In the genomic region with DNA sequence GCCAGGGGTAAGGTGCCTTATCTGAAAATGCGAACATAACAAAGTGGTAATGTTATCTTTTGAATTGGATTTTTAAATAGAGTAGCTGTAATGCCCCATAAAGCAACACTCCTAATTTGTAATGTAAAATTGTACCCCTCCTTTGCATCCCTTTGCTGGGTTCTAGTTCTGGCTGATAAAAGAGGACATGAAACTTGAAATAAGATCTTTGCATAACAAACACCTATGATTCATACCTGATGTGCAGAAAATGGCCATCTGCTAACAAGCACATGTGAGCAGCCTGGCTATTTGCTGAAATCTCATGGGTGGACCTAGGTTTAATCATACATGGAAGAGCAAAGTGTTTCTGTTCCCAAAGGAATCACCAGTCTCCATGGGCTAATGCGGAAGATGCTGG, we compare ENCODE assay signal across 8 cellular contexts.
DNase-seq lines count a peak whose midpoint lies in the region; ATAC-seq and TF ChIP-seq lines count a peak whose summit lies in the region.
"Had no signal": no experiment of that assay in that cellular context is flagged by ENCODE, and none has a peak within 500 bp of the region (broad histone marks: within the 10 kb centered on the region; RNA-seq: fewer than 3 reads in every experiment).

No MANE protein-coding gene starts in this region.

- no peak for TF ChIP-seq CTCF in nephron (IDR thresholded peaks at IDR 0.05; ENCODE audit: unreplicated experiment in 3 of 3)

- H3K4me1 Mint-ChIP-seq in nephron, result peaks cover 36% of the 10 kb centered on the region

- peaks cover 5% of the 10 kb centered on the region for H3K36me3 Mint-ChIP-seq in nephron (ENCODE audit: low read depth)

- peaks cover 7% of the 10 kb centered on the region for H3K9me3 Mint-ChIP-seq in nephron

- peaks cover 10% of the 10 kb centered on the region for H3K27me3 Mint-ChIP-seq in nephron (ENCODE audit: low read depth)

- peak overlapping the region; percentile 51 to 85 (median 69) for H3K27ac Mint-ChIP-seq in nephron

- ATAC-seq in GM19324 (IDR thresholded peaks at IDR 0.05; ENCODE audit: low FRiP score, unreplicated experiment) (peak; percentile 80), HG02571 (IDR thresholded peaks at IDR 0.05; ENCODE audit: unreplicated experiment) (peak; percentile 57), HG03460 (IDR thresholded peaks at IDR 0.05; ENCODE audit: unreplicated experiment) (peak; percentile 72)
- ATAC-seq: foreskin keratinocyte had no signal

- no peak overlapping the region for H3K4me3 Mint-ChIP-seq in nephron

- no peak for DNase-seq in activated CD4-positive, alpha-beta T cell treated with anti-CD3 and anti-CD28 coated beads for 4 hours
- DNase-seq in stimulated activated CD4-positive, alpha-beta T cell treated with anti-CD3 and anti-CD28 coated beads, Interleukin-12 subunit alpha, Interleukin-12 subunit beta, amount 100 ng/mL, for 4 hours, result no peak
- DNase-seq in NCI-H1930 (lab: John Stamatoyannopoulos, UW), result no peak
- DNase-seq: foreskin keratinocyte had no signal
